ENCODE assay signal across 30 cellular contexts in genomic region chr17:78135858-78136500, GRCh38. TPM values are rescaled to one million over a fixed set of nuclear protein-coding genes. Genes with fewer than 3 reads are reported as not detected.
DNase-seq lines count a peak whose midpoint lies in the region; ATAC-seq and TF ChIP-seq lines count a peak whose summit lies in the region.
"Had no signal": no experiment of that assay in that cellular context is flagged by ENCODE, and none has a peak within 500 bp of the region (broad histone marks: within the 10 kb centered on the region; RNA-seq: fewer than 3 reads in every experiment).

No MANE protein-coding gene starts in this region.

- H3K27ac Mint-ChIP-seq in T-helper 1 cell treated with Interleukin-12 subunit alpha and Interleukin-12 subunit beta and Interleukin-4 antibody, amounts not matched to agents 30 μg/mL and 1 μg/mL, for 36 hours = peak overlapping the region; percentile 32
- H3K27ac Mint-ChIP-seq in CD8-positive, alpha-beta memory T cell = peak overlapping the region in 7 of 8 donors; percentile 1 to 77 (median 38)
- H3K27ac Mint-ChIP-seq in activated T-helper 2 cell treated with anti-CD3 and anti-CD28 coated beads, Interferon-gamma antibody, Interleukin-2, Interleukin-4, amounts not matched to agents 10 μg/mL and 5 μg/mL and 100 μg/mL, durations not matched to agents 14 hours and 24 hours and 36 hours = peak overlapping the region; percentile 50
- peak overlapping the region; percentile 45 for H3K27ac Mint-ChIP-seq in neural crest cell (ENCODE audit: unreplicated experiment)
- H3K27ac Mint-ChIP-seq: activated naive CD4-positive, alpha-beta T cell treated with anti-CD3 and anti-CD28 coated beads for 36 hours had no signal

- peak overlapping the region; percentile 29 for H3K4me3 Mint-ChIP-seq in T-helper 1 cell treated with Interleukin-12 subunit alpha and Interleukin-12 subunit beta and Interleukin-4 antibody, amounts not matched to agents 30 μg/mL and 1 μg/mL, for 36 hours
- H3K4me3 Mint-ChIP-seq in CD8-positive, alpha-beta memory T cell = peak overlapping the region in 4 of 7 donors; percentile 9 to 31 (median 26)
- H3K4me3 Mint-ChIP-seq in activated T-helper 2 cell treated with anti-CD3 and anti-CD28 coated beads, Interferon-gamma antibody, Interleukin-2, Interleukin-4, amounts not matched to agents 10 μg/mL and 5 μg/mL and 100 μg/mL, durations not matched to agents 14 hours and 24 hours and 36 hours (ENCODE audit: low read depth) = no peak overlapping the region
- H3K4me3 Mint-ChIP-seq in neural crest cell = no peak overlapping the region
- H3K4me3 Mint-ChIP-seq: activated naive CD4-positive, alpha-beta T cell treated with anti-CD3 and anti-CD28 coated beads for 36 hours had no signal

- H3K27ac ChIP-seq in CD8-positive, alpha-beta memory T cell (ENCODE audit: low read depth, low read length) = no peak overlapping the region
- H3K27ac ChIP-seq in esophagus squamous epithelium = no peak overlapping the region
- H3K27ac ChIP-seq: 22Rv1, brain microvascular endothelial cell, coronary artery, heart right ventricle, left ventricle myocardium inferior, tibial nerve had no signal

- CTCF ChIA-PET in CD8-positive, alpha-beta memory T cell (lab: Charles Lee) = interaction anchor here (0.6 to 8.1 kb wide), 11 partner anchors 10 to 115 kb away, joined by 4 to 100 read pairs (median 13); partner anchors contain the start of gene TMC6

- peaks cover 84% of the 10 kb centered on the region for H3K4me1 ChIP-seq in CD8-positive, alpha-beta memory T cell (ENCODE audit: insufficient read depth, low read length)
- H3K4me1 ChIP-seq in esophagus squamous epithelium = peaks cover 25 to 75% (median 29%) of the 10 kb centered on the region in 3 donors

- WGBS in esophagus squamous epithelium, 2 donors = 92 to 93% methylated on average over 8 to 9 of the region's 9 CpGs

- H3K27me3 ChIP-seq in CD8-positive, alpha-beta memory T cell (ENCODE audit: insufficient read depth, low read length, poor library complexity, severe bottlenecking) = no peaks in the 10 kb centered on the region
- peaks cover 0 to 12% (median 0%) of the 10 kb centered on the region in 4 donors for H3K27me3 ChIP-seq in esophagus squamous epithelium
- H3K27me3 ChIP-seq: tibial nerve had no signal

- H3K9me3 ChIP-seq in CD8-positive, alpha-beta memory T cell (ENCODE audit: low read length) = no peaks in the 10 kb centered on the region
- no peaks in the 10 kb centered on the region for H3K9me3 ChIP-seq in esophagus squamous epithelium
- H3K9me3 ChIP-seq: heart right ventricle, left ventricle myocardium inferior, tibial nerve had no signal

- H3K27me3 Mint-ChIP-seq in T-helper 1 cell treated with Interleukin-12 subunit alpha and Interleukin-12 subunit beta and Interleukin-4 antibody, amounts not matched to agents 30 μg/mL and 1 μg/mL, for 36 hours (ENCODE audit: low read depth) = no peaks in the 10 kb centered on the region
- H3K27me3 Mint-ChIP-seq in CD8-positive, alpha-beta memory T cell = peaks cover 0 to 3% of the 10 kb centered on the region in 2 donors
- H3K27me3 Mint-ChIP-seq in activated T-helper 2 cell treated with anti-CD3 and anti-CD28 coated beads, Interferon-gamma antibody, Interleukin-2, Interleukin-4, amounts not matched to agents 10 μg/mL and 5 μg/mL and 100 μg/mL, durations not matched to agents 14 hours and 24 hours and 36 hours (ENCODE audit: low read depth) = no peaks in the 10 kb centered on the region
- peaks cover 22% of the 10 kb centered on the region for H3K27me3 Mint-ChIP-seq in neural crest cell (ENCODE audit: low read depth)

- peaks cover 52% of the 10 kb centered on the region for H3K4me1 Mint-ChIP-seq in T-helper 1 cell treated with Interleukin-12 subunit alpha and Interleukin-12 subunit beta and Interleukin-4 antibody, amounts not matched to agents 30 μg/mL and 1 μg/mL, for 36 hours (ENCODE audit: low read depth)
- peaks cover 57 to 74% (median 69%) of the 10 kb centered on the region in 3 donors for H3K4me1 Mint-ChIP-seq in CD8-positive, alpha-beta memory T cell
- peaks cover 56% of the 10 kb centered on the region for H3K4me1 Mint-ChIP-seq in activated T-helper 2 cell treated with anti-CD3 and anti-CD28 coated beads, Interferon-gamma antibody, Interleukin-2, Interleukin-4, amounts not matched to agents 10 μg/mL and 5 μg/mL and 100 μg/mL, durations not matched to agents 14 hours and 24 hours and 36 hours (ENCODE audit: low read depth)
- peaks cover 6% of the 10 kb centered on the region for H3K4me1 Mint-ChIP-seq in neural crest cell

- TF ChIP-seq POLR2A in esophagus squamous epithelium (IDR thresholded peaks at IDR 0.05) = no peak

- DNase-seq in T-helper 1 cell = no peak
- DNase-seq in CD8-positive, alpha-beta memory T cell = no peak
- DNase-seq in activated T-helper 2 cell treated with anti-CD3 and anti-CD28 coated beads, Interferon-gamma antibody, Interleukin-2, Interleukin-4, amounts not matched to agents 10 μg/mL and 5 μg/mL and 100 μg/mL, durations not matched to agents 14 hours and 24 hours and 36 hours (ENCODE audit: low spot score) = no peak
- DNase-seq in neural crest cell (ENCODE audit: low read depth, low spot score) = no peak
- no peak for DNase-seq in esophagus squamous epithelium (lab: John Stamatoyannopoulos, UW)
- no peak for DNase-seq in A172 (ENCODE audit: low spot score)
- DNase-seq: activated CD4-positive, CD25-positive, alpha-beta regulatory T cell; activated CD8-positive, alpha-beta memory T cell treated with anti-CD3 and anti-CD28 coated beads, Interleukin-2, amount 50 U/mL, for 48 hours; activated naive CD4-positive, alpha-beta T cell treated with anti-CD3 and anti-CD28 coated beads for 36 hours; brain microvascular endothelial cell; DMS 273 treated with DMSO at 0.1 percent for 48 hours; heart right ventricle; left ventricle myocardium inferior; NCI-H1417 treated with DMSO at 0.1 percent for 48 hours; NCI-H2171 treated with DMSO at 0.1 percent for 48 hours; NCI-H748 treated with DMSO at 0.1 percent for 48 hours; PC-3; right cardiac atrium; SIG-M5; stimulated activated naive CD4-positive, alpha-beta T cell had no signal

- H3K36me3 ChIP-seq in CD8-positive, alpha-beta memory T cell (ENCODE audit: insufficient read depth, low read length) = peaks cover 47% of the 10 kb centered on the region
- H3K36me3 ChIP-seq in esophagus squamous epithelium = no peaks in the 10 kb centered on the region
- H3K36me3 ChIP-seq: brain microvascular endothelial cell, left ventricle myocardium inferior, tibial nerve had no signal

- peaks cover 55% of the 10 kb centered on the region for H3K36me3 Mint-ChIP-seq in T-helper 1 cell treated with Interleukin-12 subunit alpha and Interleukin-12 subunit beta and Interleukin-4 antibody, amounts not matched to agents 30 μg/mL and 1 μg/mL, for 36 hours (ENCODE audit: low read depth)
- H3K36me3 Mint-ChIP-seq in CD8-positive, alpha-beta memory T cell = peaks cover 3 to 66% (median 15%) of the 10 kb centered on the region in 3 donors
- peaks cover 70% of the 10 kb centered on the region for H3K36me3 Mint-ChIP-seq in activated T-helper 2 cell treated with anti-CD3 and anti-CD28 coated beads, Interferon-gamma antibody, Interleukin-2, Interleukin-4, amounts not matched to agents 10 μg/mL and 5 μg/mL and 100 μg/mL, durations not matched to agents 14 hours and 24 hours and 36 hours (ENCODE audit: low read depth)
- H3K36me3 Mint-ChIP-seq in neural crest cell (ENCODE audit: low read depth) = no peaks in the 10 kb centered on the region

- intact Hi-C loops in activated T-helper 2 cell treated with anti-CD3 and anti-CD28 coated beads, Interferon-gamma antibody, Interleukin-2, Interleukin-4, amounts not matched to agents 10 μg/mL and 5 μg/mL and 100 μg/mL, durations not matched to agents 14 hours and 24 hours and 36 hours (cut with micrococcal nuclease) = no loop called here
- intact Hi-C loops in esophagus squamous epithelium (cut with DNase I) = no loop called here

- POLR2A ChIA-PET in CD8-positive, alpha-beta memory T cell (lab: Charles Lee) = interaction anchor here (0.6 to 17.3 kb wide), 4 partner anchors 11 to 794 kb away, joined by 3 to 333 read pairs (median 24); partner anchors contain the start of genes TMC6 and TMC8

- H3K4me3 ChIP-seq in CD8-positive, alpha-beta memory T cell (ENCODE audit: low read length) = no peak overlapping the region
- H3K4me3 ChIP-seq in esophagus squamous epithelium = no peak overlapping the region
- H3K4me3 ChIP-seq: coronary artery, heart right ventricle, left ventricle myocardium inferior, tibial nerve had no signal

- no peak for ATAC-seq in GM18519 (IDR thresholded peaks at IDR 0.05; ENCODE audit: low FRiP score, unreplicated experiment)
- ATAC-seq: heart right ventricle, PC-3, right cardiac atrium had no signal

- no peaks in the 10 kb centered on the region for H3K9me3 Mint-ChIP-seq in T-helper 1 cell treated with Interleukin-12 subunit alpha and Interleukin-12 subunit beta and Interleukin-4 antibody, amounts not matched to agents 30 μg/mL and 1 μg/mL, for 36 hours
- peaks cover 0 to 2% (median 0%) of the 10 kb centered on the region in 5 donors for H3K9me3 Mint-ChIP-seq in CD8-positive, alpha-beta memory T cell
- H3K9me3 Mint-ChIP-seq in activated T-helper 2 cell treated with anti-CD3 and anti-CD28 coated beads, Interferon-gamma antibody, Interleukin-2, Interleukin-4, amounts not matched to agents 10 μg/mL and 5 μg/mL and 100 μg/mL, durations not matched to agents 14 hours and 24 hours and 36 hours = no peaks in the 10 kb centered on the region
- H3K9me3 Mint-ChIP-seq in neural crest cell = peaks cover 3% of the 10 kb centered on the region
- H3K9me3 Mint-ChIP-seq: activated naive CD4-positive, alpha-beta T cell treated with anti-CD3 and anti-CD28 coated beads for 36 hours had no signal

- no peak for TF ChIP-seq CTCF in neural crest cell (conservative IDR thresholded peaks at IDR 0.05)
- TF ChIP-seq CTCF in esophagus squamous epithelium (IDR thresholded peaks at IDR 0.05) = no peak

RNA-seq across cellular contexts. Expression of gene TMC8, which starts 5.4 kb away (rescaled TPM):
- total RNA-seq in CD8-positive, alpha-beta memory T cell = 100 to 1,000 TPM; 117 to 126 TPM
- polyA plus RNA-seq in CD8-positive, alpha-beta memory T cell = 139 TPM
- total RNA-seq in activated T-helper 2 cell treated with anti-CD3 and anti-CD28 coated beads, Interferon-gamma antibody, Interleukin-2, Interleukin-4, amounts not matched to agents 10 μg/mL and 5 μg/mL and 100 μg/mL, durations not matched to agents 14 hours and 24 hours and 36 hours = 196 and 208 TPM in 2 replicates
- total RNA-seq in neural crest cell (0.71 and 0.79 TPM in 2 replicates), esophagus squamous epithelium (1 to 10 TPM in 3 of 4 donors, under 1 TPM in 1; 1.00 to 5.7 (median 1.5) TPM)
- total RNA-seq in A172 (2014; rRNA removed; shearing (Covaris generic)) = 0.02 and 0.05 TPM in 2 replicates
- polyA plus RNA-seq: BJ had no signal

RNA-seq across cellular contexts. Expression of gene TMC6, which starts 7.4 kb away (rescaled TPM):
- 100 to 1,000 TPM; 150 TPM for total RNA-seq in CD8-positive, alpha-beta memory T cell
- 296 TPM for polyA plus RNA-seq in CD8-positive, alpha-beta memory T cell
- total RNA-seq in activated T-helper 2 cell treated with anti-CD3 and anti-CD28 coated beads, Interferon-gamma antibody, Interleukin-2, Interleukin-4, amounts not matched to agents 10 μg/mL and 5 μg/mL and 100 μg/mL, durations not matched to agents 14 hours and 24 hours and 36 hours = 240 and 241 TPM in 2 replicates
- total RNA-seq in neural crest cell = 85.0 and 86.0 TPM in 2 replicates
- total RNA-seq in esophagus squamous epithelium = 10 to 100 TPM; 13.3 to 39.6 (median 32.2) TPM
- 15.9 and 34.5 TPM in 2 replicates for total RNA-seq in A172 (2014; rRNA removed; shearing (Covaris generic))

RNA-seq across cellular contexts. Expression of gene C17orf99, which starts 10.2 kb away (rescaled TPM):
- total RNA-seq in CD8-positive, alpha-beta memory T cell = not detected
- polyA plus RNA-seq in CD8-positive, alpha-beta memory T cell = not detected
- total RNA-seq in activated T-helper 2 cell treated with anti-CD3 and anti-CD28 coated beads, Interferon-gamma antibody, Interleukin-2, Interleukin-4, amounts not matched to agents 10 μg/mL and 5 μg/mL and 100 μg/mL, durations not matched to agents 14 hours and 24 hours and 36 hours = not detected in 2 replicates
- not detected in 2 replicates for total RNA-seq in neural crest cell
- total RNA-seq in esophagus squamous epithelium = under 1 TPM in 2 of 4 donors, not detected in 2; 0.19 to 0.21 TPM
- not detected in 2 replicates for total RNA-seq in A172 (2014; rRNA removed; shearing (Covaris generic))
- total RNA-seq: activated naive CD4-positive, alpha-beta T cell treated with anti-CD3 and anti-CD28 coated beads for 36 hours; H1; left ventricle myocardium inferior; mononuclear cell; omental fat pad; right cardiac atrium; T-helper 2 cell treated with Interferon-gamma antibody and Interleukin-4, amounts not matched to agents 100 ng/mL and 5 ng/mL, for 36 hours; tibial nerve had no signal
- polyA plus RNA-seq: BJ, H1, heart right ventricle, right cardiac atrium had no signal

RNA-seq across cellular contexts. Expression of gene SYNGR2, which starts 32.4 kb away (rescaled TPM):
- 100 to 1,000 TPM; 186 to 200 TPM for total RNA-seq in CD8-positive, alpha-beta memory T cell
- polyA plus RNA-seq in CD8-positive, alpha-beta memory T cell = 140 TPM
- 92.5 and 92.9 TPM in 2 replicates for total RNA-seq in activated T-helper 2 cell treated with anti-CD3 and anti-CD28 coated beads, Interferon-gamma antibody, Interleukin-2, Interleukin-4, amounts not matched to agents 10 μg/mL and 5 μg/mL and 100 μg/mL, durations not matched to agents 14 hours and 24 hours and 36 hours
- total RNA-seq in neural crest cell (19.3 and 23.0 TPM in 2 replicates), esophagus squamous epithelium (10 to 100 TPM; 41.2 to 93.9 (median 75.7) TPM)
- 60.3 and 70.8 TPM in 2 replicates for total RNA-seq in A172 (2014; rRNA removed; shearing (Covaris generic))

RNA-seq across cellular contexts. Expression of gene TK1, which starts 50.9 kb away (rescaled TPM):
- 10 to 100 TPM; 84.4 to 86.2 TPM for total RNA-seq in CD8-positive, alpha-beta memory T cell
- polyA plus RNA-seq in CD8-positive, alpha-beta memory T cell = 2.2 TPM
- total RNA-seq in activated T-helper 2 cell treated with anti-CD3 and anti-CD28 coated beads, Interferon-gamma antibody, Interleukin-2, Interleukin-4, amounts not matched to agents 10 μg/mL and 5 μg/mL and 100 μg/mL, durations not matched to agents 14 hours and 24 hours and 36 hours = 64.6 and 65.9 TPM in 2 replicates
- 48.7 and 53.9 TPM in 2 replicates for total RNA-seq in neural crest cell
- total RNA-seq in esophagus squamous epithelium = 10 to 100 TPM; 11.3 to 57.7 (median 34.3) TPM
- 152 and 239 TPM in 2 replicates for total RNA-seq in A172 (2014; rRNA removed; shearing (Covaris generic))

Comparison
In these comparisons a context has a peak if more than half of its experiments do, and no peak if none do; other contexts are left out.
1. H3K4me3 Mint-ChIP-seq: peak in T-helper 1 cell treated with Interleukin-12 subunit alpha and Interleukin-12 subunit beta and Interleukin-4 antibody, amounts not matched to agents 30 μg/mL and 1 μg/mL, for 36 hours (single experiment) and CD8-positive, alpha-beta memory T cell (4 of 7); none in activated T-helper 2 cell treated with anti-CD3 and anti-CD28 coated beads, Interferon-gamma antibody, Interleukin-2, Interleukin-4, amounts not matched to agents 10 μg/mL and 5 μg/mL and 100 μg/mL, durations not matched to agents 14 hours and 24 hours and 36 hours (single experiment) and neural crest cell (single experiment).
2. RNA of gene TMC8, which starts 5.4 kb away (total RNA-seq): 196 to 208 TPM in activated T-helper 2 cell treated with anti-CD3 and anti-CD28 coated beads, Interferon-gamma antibody, Interleukin-2, Interleukin-4, amounts not matched to agents 10 μg/mL and 5 μg/mL and 100 μg/mL, durations not matched to agents 14 hours and 24 hours and 36 hours and 117 to 126 TPM in CD8-positive, alpha-beta memory T cell; 1.00 to 5.7 TPM in esophagus squamous epithelium, 0.71 to 0.79 TPM in neural crest cell and 0.02 to 0.05 TPM in A172; every median in the first group is over 10 times any median in the second.
3. Peak in every context shown above with its lines, with median percentiles within 50 percentile points of each other: H3K27ac Mint-ChIP-seq.